Comparison of ENCODE assay signal across 21 cellular contexts in the genomic region with DNA sequence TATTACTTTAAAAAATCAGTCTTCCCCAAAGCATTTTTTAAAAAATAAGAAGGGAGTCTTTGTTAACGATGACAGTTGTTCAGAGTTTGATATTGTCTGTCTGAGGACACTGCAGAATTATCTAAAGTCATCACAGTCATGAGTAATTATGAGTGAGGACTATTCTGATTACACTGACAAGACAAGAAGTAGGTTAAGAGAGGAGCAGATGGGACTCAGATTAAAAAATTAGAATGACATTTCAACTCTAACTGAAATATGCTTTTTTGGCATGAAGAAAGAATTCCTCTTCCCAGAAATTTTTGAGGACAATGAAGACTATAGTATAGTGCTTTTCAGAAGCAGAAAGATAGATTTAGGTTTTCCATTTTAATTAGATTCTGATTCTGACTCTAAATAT.
DNase-seq lines count a peak whose midpoint lies in the region; ATAC-seq, FAIRE-seq and TF ChIP-seq lines count a peak whose summit lies in the region.
"Had no signal": no experiment of that assay in that cellular context is flagged by ENCODE, and none has a peak within 500 bp of the region (broad histone marks: within the 10 kb centered on the region; RNA-seq: fewer than 3 reads in every experiment).

No MANE protein-coding gene starts in this region.

- H3K36me3 Mint-ChIP-seq in Caco-2 (ENCODE audit: insufficient read depth, unreplicated experiment): no peaks in the 10 kb centered on the region
- H3K36me3 Mint-ChIP-seq: CD8-positive, alpha-beta T cell had no signal

- H3K4me1 ChIP-seq in Caco-2 (no peaks in the 10 kb centered on the region), foreskin keratinocyte (no peaks in the 10 kb centered on the region)
- H3K4me1 ChIP-seq: A549 had no signal

- no peaks in the 10 kb centered on the region for H3K27me3 Mint-ChIP-seq in Caco-2 (ENCODE audit: insufficient read depth, unreplicated experiment)
- H3K27me3 Mint-ChIP-seq: B cell; CD4-positive, alpha-beta T cell had no signal

- ATAC-seq in foreskin keratinocyte: no peak
- ATAC-seq: A549; CD8-positive, alpha-beta T cell; GM12878 had no signal

- intact Hi-C loops in Caco-2 (cut with micrococcal nuclease; ENCODE audit: unreplicated experiment): no loop called here

- DNase-seq in D721Med (ENCODE audit: insufficient read length, low spot score) (no peak), NCI-H446 treated with DMSO at 0.1 percent for 48 hours (lab: John Stamatoyannopoulos, UW) (peak; percentile 38), SK-N-DZ (ENCODE audit: low spot score) (peak; percentile 28), cerebellum (ENCODE audit: low spot score) (peak; percentile 52), Caco-2 (no peak), NCI-H1417 (lab: John Stamatoyannopoulos, UW) (no peak), foreskin keratinocyte (no peak), GM19240 (ENCODE audit: insufficient read length, low spot score) (no peak)
- DNase-seq: AML-193; CD4-positive, alpha-beta T cell; CD8-positive, alpha-beta T cell; DMS79 treated with DMSO at 0.1 percent for 48 hours; GDM1 had no signal

- POLR2A ChIA-PET in Caco-2 (lab: Charles Lee): no interaction called here

- H3K36me3 ChIP-seq in Caco-2 (ENCODE audit: control insufficient read depth, insufficient read depth, low read length): no peaks in the 10 kb centered on the region
- H3K36me3 ChIP-seq: BLaER1 treated with 17β-estradiol and CSF1 and Interleukin-3, amounts not matched to agents 10 nM and 100 nM had no signal

- peak; percentile 79 for FAIRE-seq in D721Med (lab: Jason Lieb, UNC)
- FAIRE-seq: A549, GM12878, GM12892, GM18507 had no signal

- peaks cover 13% of the 10 kb centered on the region for H3K9me3 Mint-ChIP-seq in Caco-2 (ENCODE audit: unreplicated experiment)

- no peaks in the 10 kb centered on the region for H3K4me1 Mint-ChIP-seq in Caco-2 (ENCODE audit: low read depth, unreplicated experiment)
- H3K4me1 Mint-ChIP-seq: B cell had no signal

- no peaks in the 10 kb centered on the region for H3K27me3 ChIP-seq in Caco-2 (replicated peaks; ENCODE audit: control insufficient read depth, insufficient read depth, low read length)
- H3K27me3 ChIP-seq in foreskin keratinocyte: no peaks in the 10 kb centered on the region
- H3K27me3 ChIP-seq: BLaER1 treated with 17β-estradiol and CSF1 and Interleukin-3, amounts not matched to agents 10 nM and 100 nM had no signal

- TF ChIP-seq CTCF in D721Med (IDR thresholded peaks at IDR 0.05; ENCODE audit: insufficient read depth, missing control alignments) (no peak), Caco-2 (IDR thresholded peaks at IDR 0.05; ENCODE audit: insufficient read depth in 1 of 2, low read depth in 1 of 2, low read length in 1 of 2, severe bottlenecking in 1 of 2, unreplicated experiment in 1 of 2) (no peak), foreskin keratinocyte (conservative IDR thresholded peaks at IDR 0.05) (no peak)

- CTCF ChIA-PET in Caco-2 (lab: Charles Lee): no interaction called here

- no peak overlapping the region for H3K27ac ChIP-seq in foreskin keratinocyte
- H3K27ac ChIP-seq: 22Rv1; A549; BLaER1 treated with 17β-estradiol and CSF1 and Interleukin-3, amounts not matched to agents 10 nM and 100 nM; C4-2B had no signal

- no peak overlapping the region for H3K4me3 Mint-ChIP-seq in Caco-2 (ENCODE audit: unreplicated experiment)
- H3K4me3 Mint-ChIP-seq: B cell; CD4-positive, alpha-beta T cell; CD8-positive, alpha-beta T cell had no signal

- H3K4me3 ChIP-seq in Caco-2 (ENCODE audit: low read depth, low read length): no peak overlapping the region
- H3K4me3 ChIP-seq: A549; BLaER1 treated with 17β-estradiol and CSF1 and Interleukin-3, amounts not matched to agents 10 nM and 100 nM; GM12878 had no signal

- BruUV-seq in Caco-2 (replicated peaks; lab: Mats Ljungman, UMichigan): no TSS peak

- no peak overlapping the region for H3K27ac Mint-ChIP-seq in Caco-2 (ENCODE audit: unreplicated experiment)
- H3K27ac Mint-ChIP-seq: B cell; CD4-positive, alpha-beta T cell; CD8-positive, alpha-beta T cell had no signal

- no peaks in the 10 kb centered on the region for H3K9me3 ChIP-seq in Caco-2
- H3K9me3 ChIP-seq: A549 had no signal

Comparison
In these comparisons a context has a peak if more than half of its experiments do, and no peak if none do; other contexts are left out.
1. DNase-seq: peak in NCI-H446 treated with DMSO at 0.1 percent for 48 hours (single experiment), SK-N-DZ (single experiment) and cerebellum (single experiment); none in D721Med (single experiment), Caco-2 (0 of 2), NCI-H1417 (0 of 3), foreskin keratinocyte (0 of 2) and GM19240 (single experiment).